Comparison of ENCODE assay signal across 8 cellular contexts in genomic region chr11:61187505-61188130, GRCh38. TPM values are rescaled to one million over a fixed set of nuclear protein-coding genes. Genes with fewer than 3 reads are reported as not detected.
DNase-seq lines count a peak whose midpoint lies in the region; ATAC-seq and TF ChIP-seq lines count a peak whose summit lies in the region.

No MANE protein-coding gene starts in this region.

- TF ChIP-seq CTCF in endothelial cell (IDR thresholded peaks at IDR 0.05; ENCODE audit: unreplicated experiment): peak; percentile 97

- peak; percentile 74 for DNase-seq in DMS114 treated with DMSO at 0.1 percent for 48 hours (lab: John Stamatoyannopoulos, UW; ENCODE audit: unreplicated experiment)
- peak; percentile 89 for DNase-seq in HuH-7 (ENCODE audit: low spot score)
- DNase-seq in NOMO-1 treated with DMSO at 0.1 percent for 48 hours (lab: John Stamatoyannopoulos, UW; ENCODE audit: unreplicated experiment): peak; percentile 69
- DNase-seq in activated CD8-positive, alpha-beta memory T cell treated with anti-CD3 and anti-CD28 coated beads for 48 hours (ENCODE audit: low read depth in 2 of 3, low spot score in 2 of 3): peak; percentile 40 to 74 (median 71)
- DNase-seq in endothelial cell (ENCODE audit: low spot score): peak; percentile 84
- peak; percentile 44 for DNase-seq in middle frontal gyrus (ENCODE audit: extremely low spot score, low spot score)
- DNase-seq in stimulated activated CD8-positive, alpha-beta memory T cell treated with anti-CD3 and anti-CD28 coated beads, Interleukin-4, amount 100 ng/mL, for 1 hour (ENCODE audit: low read depth in 2 of 2, low spot score in 1 of 2): peak; percentile 64 to 66

- ATAC-seq in GM18873 (IDR thresholded peaks at IDR 0.05; ENCODE audit: low FRiP score, unreplicated experiment): no peak

- H3K27ac Mint-ChIP-seq in endothelial cell (ENCODE audit: unreplicated experiment): no peak overlapping the region

- no peaks in the 10 kb centered on the region for H3K4me1 Mint-ChIP-seq in endothelial cell (ENCODE audit: unreplicated experiment)

- no peak overlapping the region for H3K4me3 Mint-ChIP-seq in endothelial cell (ENCODE audit: unreplicated experiment)

- H3K36me3 Mint-ChIP-seq in endothelial cell (ENCODE audit: low read depth, unreplicated experiment): no peaks in the 10 kb centered on the region

- H3K9me3 Mint-ChIP-seq in endothelial cell (ENCODE audit: unreplicated experiment): no peaks in the 10 kb centered on the region

- H3K27me3 Mint-ChIP-seq in endothelial cell (ENCODE audit: unreplicated experiment): no peaks in the 10 kb centered on the region

RNA-seq across cellular contexts. Expression of gene PGA3, which starts 15.7 kb away (rescaled TPM):
- total RNA-seq in endothelial cell (ENCODE audit: unreplicated experiment): 0.80 TPM

RNA-seq across cellular contexts. Expression of gene VPS37C, which starts 26.4 kb away (rescaled TPM):
- 23.9 TPM for total RNA-seq in endothelial cell (ENCODE audit: unreplicated experiment)

RNA-seq across cellular contexts. Expression of gene PGA4, which starts 34.5 kb away (rescaled TPM):
- total RNA-seq in endothelial cell (ENCODE audit: unreplicated experiment): 0.64 TPM

RNA-seq across cellular contexts. Expression of gene PGA5, which starts 53.4 kb away (rescaled TPM):
- 1.2 TPM for total RNA-seq in endothelial cell (ENCODE audit: unreplicated experiment)
